In the genomic region with DNA sequence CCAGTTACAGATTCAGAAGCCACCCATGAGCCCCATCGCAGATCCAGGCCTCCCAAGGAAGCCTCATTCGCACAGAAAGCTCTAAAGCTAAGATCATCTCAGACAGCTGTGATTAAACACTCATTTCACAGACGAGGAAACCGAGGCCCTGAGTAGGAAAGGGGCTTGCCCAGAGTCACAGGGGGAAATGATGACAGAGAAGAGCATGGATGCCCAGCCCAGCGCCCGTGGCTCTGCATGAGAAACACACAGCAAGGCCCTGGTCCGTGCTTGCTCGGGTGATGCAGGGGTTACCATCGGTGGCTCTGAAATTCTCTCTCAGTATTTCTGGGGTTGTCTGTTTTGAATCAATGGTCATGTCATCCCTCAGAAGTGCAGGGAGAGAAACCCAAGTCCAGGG, we compare ENCODE assay signal across 16 cellular contexts.
"Had no signal": no experiment of that assay in that cellular context is flagged by ENCODE, and none has a peak within 500 bp of the region (broad histone marks: within the 10 kb centered on the region; RNA-seq: fewer than 3 reads in every experiment).

No MANE protein-coding gene starts in this region.

- H3K27me3 ChIP-seq: breast epithelium, esophagus muscularis mucosa, thyroid gland had no signal

- H3K27ac ChIP-seq: breast epithelium, coronary artery, left lung, thyroid gland, WERI-Rb-1 had no signal

- H3K4me3 ChIP-seq: coronary artery, left lung, thyroid gland had no signal

- H3K4me1 ChIP-seq: breast epithelium had no signal

- ATAC-seq: left lung; natural killer cell treated with Interleukin-12 subunit alpha and Interleukin-12 subunit beta and Interleukin-15 and Interleukin-18, amount 100 ng/mL, for 72 hours; stimulated activated naive CD8-positive, alpha-beta T cell treated with anti-CD3 and anti-CD28 coated beads, Interleukin-15, Interleukin-2, amounts not matched to agents 100 U/mL and 50 U/mL, for 24 hours; T-cell had no signal

- H3K36me3 ChIP-seq: breast epithelium, esophagus muscularis mucosa, left lung, thyroid gland, WERI-Rb-1 had no signal

- H3K9me3 ChIP-seq: breast epithelium, esophagus muscularis mucosa, left lung, thyroid gland had no signal

- DNase-seq: activated naive CD4-positive, alpha-beta T cell treated with Interleukin-2 at 50 U/mL for 16 hours; amniotic stem cell; hippocampal formation; kidney glomerular epithelial cell; mammary epithelial cell; nucleus accumbens; stimulated activated CD4-positive, alpha-beta T cell treated with anti-CD3 and anti-CD28 coated beads, Interleukin-4, amount 100 ng/mL, for 24 hours; stimulated activated naive CD8-positive, alpha-beta T cell treated with anti-CD3 and anti-CD28 coated beads, Interleukin-15, Interleukin-2, amounts not matched to agents 100 U/mL and 50 U/mL, for 24 hours; T-cell; thyroid gland; WERI-Rb-1 had no signal
